Comparison of ENCODE assay signal across 31 cellular contexts in genomic region chr7:112929411-112929810, GRCh38.
"Had no signal": no experiment of that assay in that cellular context is flagged by ENCODE, and none has a peak within 500 bp of the region (broad histone marks: within the 10 kb centered on the region; RNA-seq: fewer than 3 reads in every experiment).

No MANE protein-coding gene starts in this region.

- FAIRE-seq: TTC549 had no signal

- H3K4me3 Mint-ChIP-seq: activated naive CD4-positive, alpha-beta T cell treated with anti-CD3 and anti-CD28 coated beads, Interleukin-2, amount 50 U/mL, for 24 hours; activated naive CD8-positive, alpha-beta T cell treated with anti-CD3 and anti-CD28 coated beads, Interleukin-2, amount 50 U/mL, for 24 hours; activated T-cell treated with anti-CD3 and anti-CD28 coated beads, Interleukin-2, amount 50 U/mL, for 24 hours; activated T-helper 17 cell treated with anti-CD3 and anti-CD28 coated beads, Interleukin-2, amount 50 U/mL, for 72 hours; naive thymus-derived CD8-positive, alpha-beta T cell; neural crest cell; T-helper 1 cell treated with Interleukin-12 subunit alpha and Interleukin-12 subunit beta and Interleukin-4 antibody, amounts not matched to agents 30 μg/mL and 1 μg/mL, for 36 hours had no signal

- H3K36me3 ChIP-seq: colonic mucosa, left lung, lower lobe of right lung, spleen, thoracic aorta, uterus, WERI-Rb-1 had no signal

- H3K27ac Mint-ChIP-seq: activated naive CD4-positive, alpha-beta T cell treated with anti-CD3 and anti-CD28 coated beads, Interleukin-2, amount 50 U/mL, for 24 hours; activated naive CD8-positive, alpha-beta T cell treated with anti-CD3 and anti-CD28 coated beads, Interleukin-2, amount 50 U/mL, for 24 hours; activated T-cell treated with anti-CD3 and anti-CD28 coated beads, Interleukin-2, amount 50 U/mL, for 24 hours; activated T-helper 17 cell treated with anti-CD3 and anti-CD28 coated beads, Interleukin-2, amount 50 U/mL, for 72 hours; T-helper 1 cell treated with Interleukin-12 subunit alpha and Interleukin-12 subunit beta and Interleukin-4 antibody, amounts not matched to agents 30 μg/mL and 1 μg/mL, for 36 hours had no signal

- DNase-seq: activated CD4-positive, alpha-beta T cell treated with anti-CD3 and anti-CD28 coated beads for 48 hours; activated CD4-positive, alpha-beta T cell treated with anti-CD3 and anti-CD28 coated beads, Interleukin-2, amount 50 U/mL, for 48 hours; activated CD8-positive, alpha-beta memory T cell treated with anti-CD3 and anti-CD28 coated beads, Interleukin-2, amount 50 U/mL, for 48 hours; activated gamma-delta T cell treated with Interleukin-2 at 50 U/mL for 16 hours; activated naive CD8-positive, alpha-beta T cell treated with anti-CD3 and anti-CD28 coated beads, Interleukin-2, amount 50 U/mL, for 24 hours; activated T-cell treated with anti-CD3 and anti-CD28 coated beads, Interleukin-2, amount 50 U/mL, for 24 hours; colonic mucosa; effector CD8-positive, alpha-beta T cell; foreskin keratinocyte; heart left ventricle; hypothalamus; left lung; lower lobe of right lung; mesenchymal stem cell; naive thymus-derived CD8-positive, alpha-beta T cell; nucleus accumbens; right cardiac atrium; spleen; stimulated activated CD4-positive, alpha-beta T cell treated with anti-CD3 and anti-CD28 coated beads, Interleukin-2, amount 100 ng/mL, for 48 hours; stimulated activated naive CD8-positive, alpha-beta T cell treated with anti-CD3 and anti-CD28 coated beads, Interleukin-15, Interleukin-2, amounts not matched to agents 100 U/mL and 50 U/mL, for 24 hours; T-helper 9 cell; trophoblast cell; uterus; WERI-Rb-1 had no signal

- H3K27me3 ChIP-seq: colonic mucosa, foreskin keratinocyte, heart left ventricle, left lung, spleen, uterus had no signal

- H3K4me1 ChIP-seq: colonic mucosa, foreskin keratinocyte had no signal

- H3K4me3 ChIP-seq: colonic mucosa, heart left ventricle, left lung, lower lobe of right lung, spleen, thoracic aorta, uterus had no signal

- H3K27me3 Mint-ChIP-seq: activated naive CD4-positive, alpha-beta T cell treated with anti-CD3 and anti-CD28 coated beads, Interleukin-2, amount 50 U/mL, for 24 hours; activated naive CD8-positive, alpha-beta T cell treated with anti-CD3 and anti-CD28 coated beads, Interleukin-2, amount 50 U/mL, for 24 hours; activated T-cell treated with anti-CD3 and anti-CD28 coated beads, Interleukin-2, amount 50 U/mL, for 24 hours; activated T-helper 17 cell treated with anti-CD3 and anti-CD28 coated beads, Interleukin-2, amount 50 U/mL, for 72 hours; naive thymus-derived CD8-positive, alpha-beta T cell had no signal

- ATAC-seq: activated CD4-positive, CD25-positive, alpha-beta regulatory T cell treated with anti-CD3 and anti-CD28 coated beads, Interleukin-2, amount 50 U/mL, for 24 hours; activated naive CD8-positive, alpha-beta T cell treated with anti-CD3 and anti-CD28 coated beads, Interleukin-2, amount 50 U/mL, for 24 hours; activated T-helper 17 cell treated with anti-CD3 and anti-CD28 coated beads, Interleukin-2, amount 50 U/mL, for 72 hours; foreskin keratinocyte; heart left ventricle; left lung; lower lobe of right lung; naive thymus-derived CD8-positive, alpha-beta T cell; right cardiac atrium; stimulated activated naive CD8-positive, alpha-beta T cell treated with anti-CD3 and anti-CD28 coated beads, Interleukin-15, Interleukin-2, amounts not matched to agents 100 U/mL and 50 U/mL, for 24 hours had no signal

- H3K9me3 ChIP-seq: colonic mucosa, heart left ventricle, left lung, lower lobe of right lung, spleen, thoracic aorta, uterus had no signal

- H3K9me3 Mint-ChIP-seq: activated naive CD4-positive, alpha-beta T cell treated with anti-CD3 and anti-CD28 coated beads, Interleukin-2, amount 50 U/mL, for 24 hours; activated naive CD8-positive, alpha-beta T cell treated with anti-CD3 and anti-CD28 coated beads, Interleukin-2, amount 50 U/mL, for 24 hours; activated T-cell treated with anti-CD3 and anti-CD28 coated beads, Interleukin-2, amount 50 U/mL, for 24 hours; activated T-helper 17 cell treated with anti-CD3 and anti-CD28 coated beads, Interleukin-2, amount 50 U/mL, for 72 hours; naive thymus-derived CD8-positive, alpha-beta T cell; neural crest cell; T-helper 1 cell treated with Interleukin-12 subunit alpha and Interleukin-12 subunit beta and Interleukin-4 antibody, amounts not matched to agents 30 μg/mL and 1 μg/mL, for 36 hours had no signal

- H3K27ac ChIP-seq: colonic mucosa, foreskin keratinocyte, heart left ventricle, left lung, lower lobe of right lung, thoracic aorta, uterus, WERI-Rb-1 had no signal
